8 cellular contexts compared by ENCODE assay signal in genomic region chr19:12163841-12164240, GRCh38. TPM values are rescaled to one million over a fixed set of nuclear protein-coding genes. Genes with fewer than 3 reads are reported as not detected.
A peak's percentile ranks its signal among the peaks of the same experiment; 100 is the strongest.
DNase-seq lines count a peak whose midpoint lies in the region; ATAC-seq and TF ChIP-seq lines count a peak whose summit lies in the region.

No MANE protein-coding gene starts in this region.

- H3K27ac Mint-ChIP-seq in naive thymus-derived CD4-positive, alpha-beta T cell: peak overlapping the region; percentile 87 to 100 (median 94)

- no peaks in the 10 kb centered on the region for H3K36me3 ChIP-seq in Loucy (ENCODE audit: insufficient read depth, low read length)
- H3K36me3 ChIP-seq in naive thymus-derived CD4-positive, alpha-beta T cell (ENCODE audit: control insufficient read depth in 2 of 3, insufficient read depth in 3 of 3, low read length in 3 of 3): peaks cover 0 to 9% (median 0%) of the 10 kb centered on the region in 3 experiments

- H3K4me1 Mint-ChIP-seq in naive thymus-derived CD4-positive, alpha-beta T cell: peaks cover 28 to 64% (median 49%) of the 10 kb centered on the region in 7 donors

- peaks cover 4% of the 10 kb centered on the region for H3K27me3 ChIP-seq in Loucy (ENCODE audit: insufficient read depth, low read length, poor library complexity, severe bottlenecking)
- H3K27me3 ChIP-seq in naive thymus-derived CD4-positive, alpha-beta T cell (ENCODE audit: control insufficient read depth in 2 of 2, insufficient read depth in 2 of 2, low read length in 2 of 2): no peaks in the 10 kb centered on the region

- H4K20me1 ChIP-seq in Loucy (ENCODE audit: insufficient read depth, low read length, poor library complexity, severe bottlenecking): peaks cover 32% of the 10 kb centered on the region

- no peaks in the 10 kb centered on the region for H3K9me2 ChIP-seq in Loucy (replicated peaks; ENCODE audit: low read depth, low read length)

- H3K27me3 Mint-ChIP-seq in naive thymus-derived CD4-positive, alpha-beta T cell: no peaks in the 10 kb centered on the region

- H3K9me3 Mint-ChIP-seq in naive thymus-derived CD4-positive, alpha-beta T cell: peaks cover 0 to 5% (median 0%) of the 10 kb centered on the region in 11 donors

- peak overlapping the region; percentile 94 to 98 for H3K27ac ChIP-seq in coronary artery
- peak overlapping the region; percentile 96 for H3K27ac ChIP-seq in naive thymus-derived CD4-positive, alpha-beta T cell (ENCODE audit: low read depth, low read length)

- peak overlapping the region; percentile 93 for H3K9ac ChIP-seq in Loucy (ENCODE audit: low read depth, low read length, poor library complexity, severe bottlenecking)

- no peak for TF ChIP-seq CTCF in Loucy (conservative IDR thresholded peaks at IDR 0.05; ENCODE audit: low read length)
- no peak for TF ChIP-seq CTCF in coronary artery (IDR thresholded peaks at IDR 0.05)

- H3K9me3 ChIP-seq in Loucy (ENCODE audit: insufficient read depth, low read depth, low read length): no peaks in the 10 kb centered on the region
- no peaks in the 10 kb centered on the region for H3K9me3 ChIP-seq in naive thymus-derived CD4-positive, alpha-beta T cell (ENCODE audit: control insufficient read depth in 2 of 3, low read length in 3 of 3)

- H2AFZ ChIP-seq in Loucy (ENCODE audit: low read length): no peak overlapping the region

- no peaks in the 10 kb centered on the region for H3F3A ChIP-seq in Loucy (ENCODE audit: low read depth)

- peaks cover 59% of the 10 kb centered on the region for H3K79me2 ChIP-seq in Loucy (ENCODE audit: insufficient read depth, low read length)

- peak overlapping the region; percentile 88 to 100 (median 98) for H3K4me3 Mint-ChIP-seq in naive thymus-derived CD4-positive, alpha-beta T cell

- CTCF ChIA-PET in naive thymus-derived CD4-positive, alpha-beta T cell (lab: Charles Lee): interaction anchor here (1.5 kb wide), 2 partner anchors 10 to 201 kb away, joined by 4 read pairs; partner anchors contain the start of gene ZNF442

- ATAC-seq in naive thymus-derived CD4-positive, alpha-beta T cell: no peak
- no peak for ATAC-seq in HG03521 (IDR thresholded peaks at IDR 0.05; ENCODE audit: unreplicated experiment)

- POLR2A ChIA-PET in naive thymus-derived CD4-positive, alpha-beta T cell (lab: Charles Lee): interaction anchor here (1.4 to 2.7 kb wide), 4 partner anchors 23 to 447 kb away, joined by 4 to 26 read pairs (median 10); partner anchors contain the start of genes ZNF20, ZNF44, ZNF490 and ZNF563

- H3K4me3 ChIP-seq in Loucy (ENCODE audit: low read length, poor library complexity, severe bottlenecking) (peak overlapping the region; percentile 93), coronary artery (peak overlapping the region; percentile 88)
- peak overlapping the region; percentile 78 for H3K4me3 ChIP-seq in naive thymus-derived CD4-positive, alpha-beta T cell (ENCODE audit: low read length)

- intact Hi-C loops in naive thymus-derived CD4-positive, alpha-beta T cell (cut with micrococcal nuclease): loop anchor here (1.0 to 2.0 kb wide), 8 partner anchors 23 to 387 kb away; partner anchors contain the start of genes ZNF20 (in 2 of the 2), ZNF564 (in 2 of the 2), ZNF44 (in 1 of the 2) and ZNF443 (in 1 of the 2)

- DNase-seq in CD1c-positive myeloid dendritic cell (ENCODE audit: extremely low spot score): peak; percentile 24
- no peak for DNase-seq in coronary artery (ENCODE audit: low spot score)
- DNase-seq in naive thymus-derived CD4-positive, alpha-beta T cell: no peak
- no peak for DNase-seq in activated CD8-positive, alpha-beta memory T cell treated with anti-CD3 and anti-CD28 coated beads for 24 hours
- DNase-seq in HPDE6-E6E7 (ENCODE audit: extremely low spot score): no peak
- DNase-seq in LoVo (ENCODE audit: low spot score): no peak

- H3K4me2 ChIP-seq in Loucy (ENCODE audit: low read depth, low read length, poor library complexity, severe bottlenecking): peak overlapping the region; percentile 84

- H3K4me1 ChIP-seq in Loucy (ENCODE audit: insufficient read depth, low read length, poor library complexity, severe bottlenecking): peaks cover 35% of the 10 kb centered on the region
- peaks cover 7 to 15% of the 10 kb centered on the region in 2 donors for H3K4me1 ChIP-seq in naive thymus-derived CD4-positive, alpha-beta T cell (ENCODE audit: control insufficient read depth in 2 of 2, insufficient read depth in 2 of 2, low read length in 2 of 2)

- peaks cover 0 to 29% (median 9%) of the 10 kb centered on the region in 5 donors for H3K36me3 Mint-ChIP-seq in naive thymus-derived CD4-positive, alpha-beta T cell

RNA-seq across cellular contexts. Expression of gene ZNF136, which starts 0.9 kb away (rescaled TPM):
- 10 to 100 TPM; 16.8 to 36.8 (median 31.1) TPM for total RNA-seq in naive thymus-derived CD4-positive, alpha-beta T cell
- 10 to 100 TPM; 14.0 to 23.9 TPM for polyA plus RNA-seq in naive thymus-derived CD4-positive, alpha-beta T cell

RNA-seq across cellular contexts. Expression of gene ZNF625, which starts 7.3 kb away (rescaled TPM):
- 1 to 10 TPM; 1.1 to 5.2 (median 4.2) TPM for total RNA-seq in naive thymus-derived CD4-positive, alpha-beta T cell
- polyA plus RNA-seq in naive thymus-derived CD4-positive, alpha-beta T cell: 1 to 10 TPM in 1 of 2 donors, under 1 TPM in 1; 0.45 to 1.1 TPM

RNA-seq across cellular contexts. Expression of gene ZNF20, which starts 23.7 kb away (rescaled TPM):
- 1 to 10 TPM; 1.2 to 6.7 (median 4.8) TPM for total RNA-seq in naive thymus-derived CD4-positive, alpha-beta T cell
- polyA plus RNA-seq in naive thymus-derived CD4-positive, alpha-beta T cell: 1 to 10 TPM; 1.4 to 4.4 TPM
